14 cellular contexts compared by ENCODE assay signal in genomic region chr10:115826391-115826790, GRCh38.
DNase-seq lines count a peak whose midpoint lies in the region; ATAC-seq and TF ChIP-seq lines count a peak whose summit lies in the region.
"Had no signal": no experiment of that assay in that cellular context is flagged by ENCODE, and none has a peak within 500 bp of the region (broad histone marks: within the 10 kb centered on the region; RNA-seq: fewer than 3 reads in every experiment).

No MANE protein-coding gene starts in this region.

- no peaks in the 10 kb centered on the region for H3K27me3 Mint-ChIP-seq in activated T-cell treated with anti-CD3 and anti-CD28 coated beads, Interleukin-2, amount 50 U/mL, for 72 hours (ENCODE audit: low read depth)
- H3K27me3 Mint-ChIP-seq: CD8-positive, alpha-beta memory T cell had no signal

- peaks cover 10 to 13% of the 10 kb centered on the region in 2 donors for H3K9me3 Mint-ChIP-seq in activated T-cell treated with anti-CD3 and anti-CD28 coated beads, Interleukin-2, amount 50 U/mL, for 72 hours

- no peaks in the 10 kb centered on the region for H3K4me1 Mint-ChIP-seq in activated T-cell treated with anti-CD3 and anti-CD28 coated beads, Interleukin-2, amount 50 U/mL, for 72 hours (ENCODE audit: low read depth)
- H3K4me1 Mint-ChIP-seq: CD8-positive, alpha-beta memory T cell had no signal

- no peak overlapping the region for H3K27ac Mint-ChIP-seq in activated T-cell treated with anti-CD3 and anti-CD28 coated beads, Interleukin-2, amount 50 U/mL, for 72 hours
- H3K27ac Mint-ChIP-seq: CD8-positive, alpha-beta memory T cell had no signal

- no peak overlapping the region for H3K4me3 Mint-ChIP-seq in activated T-cell treated with anti-CD3 and anti-CD28 coated beads, Interleukin-2, amount 50 U/mL, for 72 hours
- H3K4me3 Mint-ChIP-seq: CD8-positive, alpha-beta memory T cell had no signal

- H3K36me3 Mint-ChIP-seq in activated T-cell treated with anti-CD3 and anti-CD28 coated beads, Interleukin-2, amount 50 U/mL, for 72 hours (ENCODE audit: insufficient read depth in 2 of 2) = peaks cover 2% of the 10 kb centered on the region in 2 donors
- H3K36me3 Mint-ChIP-seq: CD8-positive, alpha-beta memory T cell had no signal

- no peak for ATAC-seq in activated T-cell treated with anti-CD3 and anti-CD28 coated beads, Interleukin-2, amount 50 U/mL, for 72 hours (replicated peaks in 1 of 2)
- no peak for ATAC-seq in HG03039 (IDR thresholded peaks at IDR 0.05; ENCODE audit: unreplicated experiment)
- ATAC-seq: K562 had no signal

- H3K4me3 ChIP-seq in AG10803 (ENCODE audit: low read length) = no peak overlapping the region
- H3K4me3 ChIP-seq: BLaER1, K562 had no signal

- no peak for TF ChIP-seq CTCF in AG10803 (conservative IDR thresholded peaks at IDR 0.05; ENCODE audit: low read length)

- DNase-seq in AG10803 (ENCODE audit: low read depth) (peak; percentile 33), HCEC 1CT (peak; percentile 30), M059J (ENCODE audit: low read depth) (peak; percentile 53), glomerular visceral epithelial cell (ENCODE audit: extremely low spot score) (peak; percentile 90), putamen (ENCODE audit: low spot score) (no peak), NK-92 (lab: John Stamatoyannopoulos, UW; ENCODE audit: unreplicated experiment) (no peak)
- DNase-seq in activated T-cell treated with anti-CD3 and anti-CD28 coated beads, Interleukin-2, amount 50 U/mL, for 72 hours = no peak
- DNase-seq: AML-193; Caco-2; CD8-positive, alpha-beta memory T cell; DND-41 had no signal

Comparison
In these comparisons a context has a peak if more than half of its experiments do, and no peak if none do; other contexts are left out.
1. DNase-seq: peak in AG10803 (single experiment), HCEC 1CT (single experiment), M059J (single experiment) and glomerular visceral epithelial cell (single experiment); none in activated T-cell treated with anti-CD3 and anti-CD28 coated beads, Interleukin-2, amount 50 U/mL, for 72 hours (0 of 2), putamen (single experiment) and NK-92 (single experiment).